Comparison of ENCODE assay signal across 18 cellular contexts in genomic region chr10:35554036-35554435, GRCh38. TPM values are rescaled to one million over a fixed set of nuclear protein-coding genes. Genes with fewer than 3 reads are reported as not detected.
A peak's percentile ranks its signal among the peaks of the same experiment; 100 is the strongest.
DNase-seq lines count a peak whose midpoint lies in the region; ATAC-seq and TF ChIP-seq lines count a peak whose summit lies in the region.
"Had no signal": no experiment of that assay in that cellular context is flagged by ENCODE, and none has a peak within 500 bp of the region (broad histone marks: within the 10 kb centered on the region; RNA-seq: fewer than 3 reads in every experiment).

No MANE protein-coding gene starts in this region.

- H3K4me1 Mint-ChIP-seq in mesothelial cell of epicardium: no peaks in the 10 kb centered on the region
- H3K4me1 Mint-ChIP-seq in stimulated activated effector memory CD8-positive, alpha-beta T cell treated with anti-CD3 and anti-CD28 coated beads, Interleukin-12 subunit alpha, Interleukin-12 subunit beta, amount 100 ng/mL, for 72 hours: peaks cover 24% of the 10 kb centered on the region

- H3K36me3 Mint-ChIP-seq in mesothelial cell of epicardium: peaks cover 25% of the 10 kb centered on the region
- H3K36me3 Mint-ChIP-seq in stimulated activated effector memory CD8-positive, alpha-beta T cell treated with anti-CD3 and anti-CD28 coated beads, Interleukin-12 subunit alpha, Interleukin-12 subunit beta, amount 100 ng/mL, for 72 hours: peaks cover 30% of the 10 kb centered on the region

- H3K4me3 Mint-ChIP-seq in mesothelial cell of epicardium: no peak overlapping the region
- H3K4me3 Mint-ChIP-seq in stimulated activated effector memory CD8-positive, alpha-beta T cell treated with anti-CD3 and anti-CD28 coated beads, Interleukin-12 subunit alpha, Interleukin-12 subunit beta, amount 100 ng/mL, for 72 hours: no peak overlapping the region
- H3K4me3 Mint-ChIP-seq: CD4-positive, CD25-positive, alpha-beta regulatory T cell had no signal

- H3K27ac Mint-ChIP-seq in mesothelial cell of epicardium: peak overlapping the region; percentile 17
- H3K27ac Mint-ChIP-seq in stimulated activated effector memory CD8-positive, alpha-beta T cell treated with anti-CD3 and anti-CD28 coated beads, Interleukin-12 subunit alpha, Interleukin-12 subunit beta, amount 100 ng/mL, for 72 hours: peak overlapping the region; percentile 64
- H3K27ac Mint-ChIP-seq: CD4-positive, CD25-positive, alpha-beta regulatory T cell had no signal

- H3K27me3 Mint-ChIP-seq in mesothelial cell of epicardium (ENCODE audit: low read depth): no peaks in the 10 kb centered on the region
- H3K27me3 Mint-ChIP-seq: CD4-positive, CD25-positive, alpha-beta regulatory T cell had no signal

- TF ChIP-seq CTCF in mesothelial cell of epicardium (IDR thresholded peaks at IDR 0.05; ENCODE audit: unreplicated experiment): no peak

- peak; percentile 5 for DNase-seq in NCI-H510A treated with DMSO at 0.1 percent for 48 hours (lab: John Stamatoyannopoulos, UW)
- DNase-seq in NCI-H510A (lab: John Stamatoyannopoulos, UW): no peak
- peak; percentile 43 for DNase-seq in NCI-H146 treated with DMSO at 0.1 percent for 48 hours (lab: John Stamatoyannopoulos, UW; ENCODE audit: unreplicated experiment)
- no peak for DNase-seq in mesothelial cell of epicardium (ENCODE audit: low spot score in 2 of 2, unreplicated experiment in 2 of 2)
- DNase-seq in stimulated activated effector memory CD8-positive, alpha-beta T cell treated with anti-CD3 and anti-CD28 coated beads, Interleukin-12 subunit alpha, Interleukin-12 subunit beta, amount 100 ng/mL, for 72 hours (ENCODE audit: low spot score in 2 of 2): no peak
- no peak for DNase-seq in GOT3 (lab: John Stamatoyannopoulos, UW)
- DNase-seq: AML-193; CD4-positive, CD25-positive, alpha-beta regulatory T cell; DMS153; NCI-H1105; NCI-H1930; NCI-H2171; NCI-H69 had no signal

- H3K9me3 Mint-ChIP-seq in mesothelial cell of epicardium: no peaks in the 10 kb centered on the region
- H3K9me3 Mint-ChIP-seq in stimulated activated effector memory CD8-positive, alpha-beta T cell treated with anti-CD3 and anti-CD28 coated beads, Interleukin-12 subunit alpha, Interleukin-12 subunit beta, amount 100 ng/mL, for 72 hours: no peaks in the 10 kb centered on the region
- H3K9me3 Mint-ChIP-seq: CD4-positive, CD25-positive, alpha-beta regulatory T cell had no signal

- ATAC-seq in stimulated activated effector memory CD8-positive, alpha-beta T cell treated with anti-CD3 and anti-CD28 coated beads, Interleukin-12 subunit alpha, Interleukin-12 subunit beta, amount 100 ng/mL, for 72 hours: no peak
- ATAC-seq in esophagus mucosa (no peak), GM19463 (IDR thresholded peaks at IDR 0.05; ENCODE audit: unreplicated experiment) (no peak)
- ATAC-seq: SK-N-SH treated with all-trans-retinoic acid at 6 μM for 48 hours had no signal

RNA-seq across cellular contexts. Expression of gene GJD4, which starts 51.1 kb away (rescaled TPM):
- total RNA-seq in mesothelial cell of epicardium (not detected in 3 replicates), esophagus mucosa (not detected)
- total RNA-seq: CD4-positive, CD25-positive, alpha-beta regulatory T cell; H4; RPMI7951 had no signal

Comparison
In these comparisons a context has a peak if more than half of its experiments do, and no peak if none do; other contexts are left out.
1. DNase-seq: peak in NCI-H510A treated with DMSO at 0.1 percent for 48 hours (single experiment) and NCI-H146 treated with DMSO at 0.1 percent for 48 hours (single experiment); none in NCI-H510A (single experiment), mesothelial cell of epicardium (0 of 2), stimulated activated effector memory CD8-positive, alpha-beta T cell treated with anti-CD3 and anti-CD28 coated beads, Interleukin-12 subunit alpha, Interleukin-12 subunit beta, amount 100 ng/mL, for 72 hours (0 of 2) and GOT3 (single experiment).